Comparison of ENCODE assay signal across 8 cellular contexts in the genomic region with DNA sequence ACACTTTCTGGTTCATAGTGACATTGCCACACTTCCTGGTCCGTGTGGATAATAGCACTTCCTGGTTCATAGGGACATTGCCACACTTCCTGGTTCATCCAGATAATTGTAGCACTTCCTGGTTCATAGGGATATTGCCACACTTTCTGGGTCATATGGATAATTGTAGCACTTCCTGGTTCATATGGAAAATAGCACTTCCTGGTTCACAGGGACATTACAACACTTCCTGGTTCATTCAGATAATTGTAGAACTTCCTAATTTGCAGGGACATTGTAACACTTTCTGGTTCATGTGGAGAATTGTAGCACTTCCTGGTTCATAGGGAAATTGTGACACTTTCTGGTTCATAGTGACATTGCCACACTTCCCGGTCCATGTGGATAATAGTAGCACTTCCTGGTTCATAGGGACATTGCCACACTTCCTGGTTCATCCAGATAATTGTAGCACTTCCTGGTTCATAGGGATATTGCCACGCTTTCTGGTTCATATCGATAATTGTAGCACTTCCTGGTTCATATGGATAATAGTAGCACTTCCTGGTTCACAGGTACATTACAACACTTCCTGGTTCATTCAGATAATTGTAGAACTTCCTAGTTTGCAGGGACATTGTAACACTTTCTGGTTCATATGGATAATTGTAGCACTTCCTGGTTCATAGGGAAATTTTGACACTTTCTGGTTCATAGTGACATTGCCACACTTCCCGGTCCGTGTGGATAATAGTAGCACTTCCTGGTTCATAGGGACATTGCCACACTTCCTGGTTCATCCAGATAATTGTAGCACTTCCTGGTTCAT. TPM values are rescaled to one million over a fixed set of nuclear protein-coding genes. Genes with fewer than 3 reads are reported as not detected.
A peak's percentile ranks its signal among the peaks of the same experiment; 100 is the strongest.
DNase-seq lines count a peak whose midpoint lies in the region; ATAC-seq, FAIRE-seq and TF ChIP-seq lines count a peak whose summit lies in the region.
"Not testable (repeated sequence)": the region's sequence is repeated elsewhere in the genome, so short reads cannot be mapped to it uniquely, and the experiment has no call there.

No MANE protein-coding gene starts in this region.

- H3K79me2 ChIP-seq in HCT116 (ENCODE audit: insufficient read depth, low read length): peaks cover 16% of the 10 kb centered on the region; the same call in 1 of the 2 replicates
- H3K79me2 ChIP-seq in OCI-LY1 (ENCODE audit: insufficient read depth, low read length): not testable (repeated sequence)

- H3K4me3 ChIP-seq in HCT116 (replicated peaks in 1 of 2; ENCODE audit: low read depth in 1 of 2, low read length in 2 of 2); mucosa of rectum (ENCODE audit: low read length in 2 of 2): not testable (repeated sequence)
- peak overlapping the region; percentile 42 for H3K4me3 ChIP-seq in OCI-LY1 (ENCODE audit: low read depth, low read length, poor library complexity, severe bottlenecking)

- H3K4me1 Mint-ChIP-seq in activated B cell treated with CpG ODN at 0.5 μM for 24 hours: peaks cover 50% of the 10 kb centered on the region
- peaks cover 46 to 57% of the 10 kb centered on the region in 2 donors for H3K4me1 Mint-ChIP-seq in stimulated activated naive B cell treated with anti-CD40 and anti-IgM and Interleukin-4, amounts not matched to agents 10 μg/mL and 1 μg/mL and 100 μg/mL, for 72 hours

- not testable (repeated sequence) for H3K9ac ChIP-seq in HCT116 (ENCODE audit: low read length); OCI-LY1 (ENCODE audit: low read length); mucosa of rectum (ENCODE audit: low read depth in 1 of 2, low read length in 2 of 2)

- H2AFZ ChIP-seq in HCT116 (ENCODE audit: low read depth, low read length, poor library complexity, severe bottlenecking); OCI-LY1 (ENCODE audit: low read length): not testable (repeated sequence)

- not testable (repeated sequence) for TF ChIP-seq CTCF in 22Rv1 (IDR thresholded peaks at IDR 0.05); HCT116 (IDR thresholded peaks at IDR 0.05 in 2 of 3, conservative IDR thresholded peaks at IDR 0.05 in 1 of 3; ENCODE audit: borderline replicate concordance in 1 of 3, insufficient read depth in 1 of 3, low read depth in 2 of 3, low read length in 2 of 3); OCI-LY1 (IDR thresholded peaks at IDR 0.05; ENCODE audit: low read length); activated B cell treated with CpG ODN at 0.5 μM for 24 hours (IDR thresholded peaks at IDR 0.05)

- peaks cover 10% of the 10 kb centered on the region; the same call in 1 of the 2 replicates for H3F3A ChIP-seq in OCI-LY1 (ENCODE audit: insufficient read depth, low read length)

- not testable (repeated sequence) for H3K9me2 ChIP-seq in HCT116 (ENCODE audit: insufficient read depth); OCI-LY1 (ENCODE audit: low read depth, low read length)

- peaks cover 0 to 14% of the 10 kb centered on the region in 2 experiments; a peak in 1 of 4 replicates for H3K36me3 ChIP-seq in HCT116 (ENCODE audit: control insufficient read depth in 1 of 2, insufficient read depth in 2 of 2, low read length in 2 of 2)
- H3K36me3 ChIP-seq in OCI-LY1 (ENCODE audit: insufficient read depth, low read length): peaks cover 50% of the 10 kb centered on the region; the same call in 1 of the 2 replicates
- peaks cover 4 to 20% of the 10 kb centered on the region in 2 donors for H3K36me3 ChIP-seq in mucosa of rectum (ENCODE audit: control insufficient read depth in 2 of 2, insufficient read depth in 2 of 2, low read length in 2 of 2)

- CTCF ChIA-PET in HCT116 (lab: Charles Lee); activated B cell treated with CpG ODN at 0.5 μM for 24 hours (lab: Charles Lee): not testable (repeated sequence)

- H3K27ac Mint-ChIP-seq in activated B cell treated with CpG ODN at 0.5 μM for 24 hours: peak overlapping the region; percentile 97
- peak overlapping the region; percentile 97 for H3K27ac Mint-ChIP-seq in stimulated activated naive B cell treated with anti-CD40 and anti-IgM and Interleukin-4, amounts not matched to agents 10 μg/mL and 1 μg/mL and 100 μg/mL, for 72 hours

- peak overlapping the region; percentile 81 for H3K27ac ChIP-seq in 22Rv1
- peak overlapping the region; percentile 65; the same call in 1 of the 2 replicates for H3K27ac ChIP-seq in HCT116 (ENCODE audit: low read depth, low read length)
- peak overlapping the region; percentile 91 for H3K27ac ChIP-seq in OCI-LY1 (ENCODE audit: low read depth, low read length, poor library complexity, severe bottlenecking)
- peak overlapping the region; percentile 75 to 87 for H3K27ac ChIP-seq in mucosa of rectum (ENCODE audit: low read depth in 2 of 2, low read length in 2 of 2)

- H3K27me3 ChIP-seq in HCT116 (ENCODE audit: insufficient read depth, low read length); OCI-LY1 (ENCODE audit: insufficient read depth, low read length); mucosa of rectum (ENCODE audit: control insufficient read depth in 2 of 2, insufficient read depth in 2 of 2, low read length in 2 of 2): not testable (repeated sequence)

- H3K27me3 Mint-ChIP-seq in activated B cell treated with CpG ODN at 0.5 μM for 24 hours; stimulated activated naive B cell treated with anti-CD40 and anti-IgM and Interleukin-4, amounts not matched to agents 10 μg/mL and 1 μg/mL and 100 μg/mL, for 72 hours: not testable (repeated sequence)

- FAIRE-seq in colon (lab: Jason Lieb, UNC): peak; percentile 36

- not testable (repeated sequence) for ATAC-seq in HCT116; activated B cell treated with CpG ODN at 0.5 μM for 24 hours (ENCODE audit: low read depth); stimulated activated naive B cell treated with anti-CD40 and anti-IgM and Interleukin-4, amounts not matched to agents 10 μg/mL and 1 μg/mL and 100 μg/mL, for 72 hours (replicated peaks)

- TF ChIP-seq RAD21 in HCT116 (IDR thresholded peaks at IDR 0.05; ENCODE audit: low read depth): not testable (repeated sequence)

- POLR2A ChIA-PET in HCT116 (lab: Charles Lee); activated B cell treated with CpG ODN at 0.5 μM for 24 hours (lab: Charles Lee): not testable (repeated sequence)

- not testable (repeated sequence) for TF ChIP-seq POLR2A in HCT116 (IDR thresholded peaks at IDR 0.05; ENCODE audit: borderline replicate concordance, extremely low read depth, insufficient read depth, insufficient read length)

- not testable (repeated sequence) for H3K4me1 ChIP-seq in HCT116 (ENCODE audit: control insufficient read depth in 1 of 2, insufficient read depth in 2 of 2, low read length in 2 of 2); mucosa of rectum (ENCODE audit: control insufficient read depth in 2 of 2, insufficient read depth in 2 of 2, low read length in 2 of 2)
- H3K4me1 ChIP-seq in OCI-LY1 (ENCODE audit: insufficient read depth, low read length, severe bottlenecking): peaks cover 20% of the 10 kb centered on the region

- H3K36me3 Mint-ChIP-seq in activated B cell treated with CpG ODN at 0.5 μM for 24 hours (ENCODE audit: low read depth): peaks cover 65% of the 10 kb centered on the region
- H3K36me3 Mint-ChIP-seq in stimulated activated naive B cell treated with anti-CD40 and anti-IgM and Interleukin-4, amounts not matched to agents 10 μg/mL and 1 μg/mL and 100 μg/mL, for 72 hours: peaks cover 65 to 68% of the 10 kb centered on the region in 2 donors

- RAD21 ChIA-PET in HCT116 (lab: Charles Lee; ENCODE audit: low non-redundant PET in 1 of 2, low total read pairs in 2 of 2, uncharacterized antibody in 2 of 2, unreplicated experiment in 2 of 2): not testable (repeated sequence)

- not testable (repeated sequence) for BruUV-seq in HCT116 (replicated peaks; lab: Mats Ljungman, UMichigan)

- H3K4me3 Mint-ChIP-seq in activated B cell treated with CpG ODN at 0.5 μM for 24 hours: peak overlapping the region; percentile 80
- H3K4me3 Mint-ChIP-seq in stimulated activated naive B cell treated with anti-CD40 and anti-IgM and Interleukin-4, amounts not matched to agents 10 μg/mL and 1 μg/mL and 100 μg/mL, for 72 hours: peak overlapping the region; percentile 41 to 49

- intact Hi-C loops in HCT116 (cut with micrococcal nuclease): not testable (repeated sequence)
- intact Hi-C loops in activated B cell treated with CpG ODN at 0.5 μM for 24 hours (cut with micrococcal nuclease): loop anchor here (1.0 kb wide), 5 partner anchors 60 to 1178 kb away; partner anchors contain the start of genes AKAP17A and CD99

- not testable (repeated sequence) for H3K9me3 ChIP-seq in HCT116 (ENCODE audit: control insufficient read depth in 1 of 2, insufficient read depth in 1 of 2, low read depth in 1 of 2, low read length in 2 of 2); OCI-LY1 (ENCODE audit: low read length)
- peaks cover 18 to 31% of the 10 kb centered on the region in 2 donors for H3K9me3 ChIP-seq in mucosa of rectum (ENCODE audit: control insufficient read depth in 2 of 2, low read length in 2 of 2)

- H3K9me3 Mint-ChIP-seq in activated B cell treated with CpG ODN at 0.5 μM for 24 hours: peaks cover 47% of the 10 kb centered on the region
- H3K9me3 Mint-ChIP-seq in stimulated activated naive B cell treated with anti-CD40 and anti-IgM and Interleukin-4, amounts not matched to agents 10 μg/mL and 1 μg/mL and 100 μg/mL, for 72 hours: peaks cover 32% of the 10 kb centered on the region in 2 donors

- DNase-seq in HCT116 (ENCODE audit: low read depth, low spot score): peak; percentile 23
- DNase-seq in activated B cell treated with CpG ODN at 0.5 μM for 24 hours: not testable (repeated sequence)
- DNase-seq in activated effector memory CD4-positive, alpha-beta T cell treated with anti-CD3 and anti-CD28 coated beads, Interleukin-2, amount 50 U/mL, for 16 hours: peak; percentile 72
- DNase-seq in stimulated activated naive B cell treated with anti-CD40 and anti-IgM and Interleukin-4, amounts not matched to agents 10 μg/mL and 1 μg/mL and 100 μg/mL, for 72 hours: peak; percentile 47

- not testable (repeated sequence) for H4K20me1 ChIP-seq in HCT116 (ENCODE audit: insufficient read depth); OCI-LY1 (ENCODE audit: insufficient read depth, low read length)

- not testable (repeated sequence) for H3K4me2 ChIP-seq in HCT116 (ENCODE audit: low read length)
- H3K4me2 ChIP-seq in OCI-LY1 (ENCODE audit: low read length): peak overlapping the region; percentile 30; the same call in 1 of the 2 replicates

TF ChIP-seq in HCT116, 20 proteins besides CTCF, POLR2A, EP300 and RAD21:
- peak; percentile 49 for TF ChIP-seq ELF1 (IDR thresholded peaks at IDR 0.05; ENCODE audit: borderline replicate concordance, low read depth)

RNA-seq across cellular contexts. Expression of gene CD99, which starts 60.0 kb away (rescaled TPM):
- total RNA-seq in HCT116 (2021; ENCODE audit: unreplicated experiment) (59.6 TPM), activated B cell treated with CpG ODN at 0.5 μM for 24 hours (86.4 and 102 TPM in 2 replicates)
- 88.4 and 90.1 TPM in 2 replicates for polyA plus RNA-seq in HCT116 (2012)
